Comparison of ENCODE assay signal across 18 cellular contexts in the genomic region with DNA sequence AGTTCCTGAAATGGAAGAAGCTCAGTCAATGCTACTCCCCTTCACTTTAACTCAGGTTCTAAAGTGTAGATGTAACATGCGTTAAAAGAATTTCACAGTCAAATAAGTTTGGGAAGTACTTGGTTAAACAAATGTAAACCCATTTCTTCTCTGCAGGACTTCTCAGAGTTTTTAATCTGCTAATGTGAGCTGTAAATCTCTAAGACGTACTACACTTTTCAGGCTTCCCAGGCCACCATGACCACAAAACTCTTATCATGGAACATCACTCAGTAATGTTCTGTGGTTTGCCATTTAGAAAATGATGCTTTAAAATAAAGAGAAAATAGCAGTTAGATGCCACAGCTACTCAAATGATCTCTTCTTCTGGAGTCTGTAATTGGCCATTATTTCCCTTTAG.
"Had no signal": no experiment of that assay in that cellular context is flagged by ENCODE, and none has a peak within 500 bp of the region (broad histone marks: within the 10 kb centered on the region; RNA-seq: fewer than 3 reads in every experiment).

No MANE protein-coding gene starts in this region.

- H2AFZ ChIP-seq: hepatocyte had no signal

- H3K79me2 ChIP-seq: hepatocyte had no signal

- H3K36me3 ChIP-seq: neutrophil, stomach, thoracic aorta, transverse colon had no signal

- H3K4me1 ChIP-seq: stomach, transverse colon had no signal

- H3K27me3 ChIP-seq: dorsolateral prefrontal cortex, hepatocyte, neutrophil, stomach, transverse colon had no signal

- FAIRE-seq: frontal cortex had no signal

- H3K4me3 ChIP-seq: dorsolateral prefrontal cortex, hepatocyte, skin epidermis, stomach, thoracic aorta, transverse colon had no signal

- H3K27me3 Mint-ChIP-seq: naive thymus-derived CD8-positive, alpha-beta T cell had no signal

- H3K4me3 Mint-ChIP-seq: naive thymus-derived CD8-positive, alpha-beta T cell; stimulated activated naive B cell treated with anti-CD40 and anti-IgM and Interleukin-4, amounts not matched to agents 10 μg/mL and 1 μg/mL and 100 μg/mL, for 72 hours had no signal

- H3K4me1 Mint-ChIP-seq: stimulated activated naive B cell treated with anti-CD40 and anti-IgM and Interleukin-4, amounts not matched to agents 10 μg/mL and 1 μg/mL and 100 μg/mL, for 72 hours had no signal

- H3K27ac ChIP-seq: dorsolateral prefrontal cortex, hepatocyte, neutrophil, skin epidermis, stomach, thoracic aorta, transverse colon had no signal

- ATAC-seq: left colon; left ventricle myocardium superior; naive thymus-derived CD8-positive, alpha-beta T cell; sciatic nerve; stimulated activated naive B cell treated with anti-CD40 and anti-IgM and Interleukin-4, amounts not matched to agents 10 μg/mL and 1 μg/mL and 100 μg/mL, for 72 hours had no signal

- H3K27ac Mint-ChIP-seq: stimulated activated naive B cell treated with anti-CD40 and anti-IgM and Interleukin-4, amounts not matched to agents 10 μg/mL and 1 μg/mL and 100 μg/mL, for 72 hours had no signal

- H3K9me3 Mint-ChIP-seq: stimulated activated naive B cell treated with anti-CD40 and anti-IgM and Interleukin-4, amounts not matched to agents 10 μg/mL and 1 μg/mL and 100 μg/mL, for 72 hours had no signal

- H3K36me3 Mint-ChIP-seq: naive thymus-derived CD8-positive, alpha-beta T cell; stimulated activated naive B cell treated with anti-CD40 and anti-IgM and Interleukin-4, amounts not matched to agents 10 μg/mL and 1 μg/mL and 100 μg/mL, for 72 hours had no signal

- H3K4me2 ChIP-seq: hepatocyte had no signal

- H3K9me3 ChIP-seq: neutrophil, stomach, thoracic aorta, transverse colon had no signal

- DNase-seq: cortex of kidney; dorsolateral prefrontal cortex; effector CD8-positive, alpha-beta T cell; left colon; left ventricle myocardium superior; naive thymus-derived CD8-positive, alpha-beta T cell; stimulated activated CD4-positive, alpha-beta T cell treated with anti-CD3 and anti-CD28 coated beads, Interleukin-2, amount 100 ng/mL, for 24 hours; stimulated activated CD4-positive, alpha-beta T cell treated with anti-CD3 and anti-CD28 coated beads, Interleukin-4, amount 100 ng/mL, for 4 hours; stimulated activated naive B cell treated with anti-CD40 and anti-IgM and Interleukin-4, amounts not matched to agents 10 μg/mL and 1 μg/mL and 100 μg/mL, for 72 hours; stomach; substantia nigra; transverse colon had no signal
